In the genomic region with DNA sequence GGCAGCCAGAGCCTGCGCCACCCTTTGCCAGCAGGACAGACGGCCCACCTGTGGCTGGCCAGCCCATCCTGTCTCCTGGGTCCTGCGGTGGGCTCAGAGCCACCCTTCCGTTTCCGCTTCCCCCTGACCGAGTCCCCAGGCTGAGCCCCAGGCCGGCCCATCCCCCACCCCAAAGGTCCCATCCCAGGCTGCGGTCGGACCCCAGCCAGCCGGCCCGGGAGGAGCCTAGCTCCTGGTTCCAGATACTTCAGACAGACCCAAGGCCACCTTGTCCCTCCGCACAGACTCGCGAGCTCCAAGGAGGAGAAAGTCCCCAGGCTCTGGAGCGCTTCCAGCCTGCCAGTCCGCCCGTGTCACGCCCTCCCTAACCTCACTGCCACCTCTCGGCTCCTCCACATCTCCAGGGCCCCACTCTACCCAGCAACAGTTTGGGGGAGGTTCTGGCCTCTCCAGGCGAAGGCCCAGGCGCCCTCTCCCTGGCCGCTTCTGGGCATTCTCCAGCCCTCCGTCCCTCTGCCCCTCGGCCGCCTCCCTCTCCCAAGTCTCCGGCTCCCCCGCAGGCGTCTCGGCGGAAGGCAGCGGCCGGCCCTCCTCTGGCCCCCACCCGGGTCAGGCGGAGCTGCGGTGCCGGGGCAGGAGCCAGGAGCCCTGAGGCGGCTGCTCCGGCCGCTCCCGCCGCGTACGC, we compare ENCODE assay signal across 9 cellular contexts.
A peak's percentile ranks its signal among the peaks of the same experiment; 100 is the strongest.
DNase-seq lines count a peak whose midpoint lies in the region; ATAC-seq lines count a peak whose summit lies in the region.
"Had no signal": no experiment of that assay in that cellular context is flagged by ENCODE, and none has a peak within 500 bp of the region (broad histone marks: within the 10 kb centered on the region; RNA-seq: fewer than 3 reads in every experiment).

No MANE protein-coding gene starts in this region.

- peak; percentile 79 for DNase-seq in DMS 273 (lab: John Stamatoyannopoulos, UW; ENCODE audit: unreplicated experiment)
- DNase-seq in DMS 273 treated with DMSO at 0.1 percent for 48 hours (lab: John Stamatoyannopoulos, UW): no peak
- peak; percentile 47 for DNase-seq in UCSD-AML1 (lab: John Stamatoyannopoulos, UW; ENCODE audit: unreplicated experiment)
- no peak for DNase-seq in hepatic stellate cell (ENCODE audit: low spot score)

- no peak overlapping the region for H3K27ac ChIP-seq in skin epidermis
- H3K27ac ChIP-seq: 22Rv1 had no signal

- H3K4me3 ChIP-seq in iPS-11a (ENCODE audit: low read depth, low read length) (peak overlapping the region; percentile 44), skin epidermis (peak overlapping the region in 6 of 7 experiments; percentile 6 to 36 (median 17))

- ATAC-seq in GM18519 (IDR thresholded peaks at IDR 0.05; ENCODE audit: low FRiP score, unreplicated experiment) (no peak), GM18511 (IDR thresholded peaks at IDR 0.05; ENCODE audit: unreplicated experiment) (no peak)

Comparison
In these comparisons a context has a peak if more than half of its experiments do, and no peak if none do; other contexts are left out.
1. DNase-seq: peak in DMS 273 (single experiment) and UCSD-AML1 (single experiment); none in DMS 273 treated with DMSO at 0.1 percent for 48 hours (single experiment) and hepatic stellate cell (single experiment).